ENCODE assay signal across 2 cellular contexts in the genomic region with DNA sequence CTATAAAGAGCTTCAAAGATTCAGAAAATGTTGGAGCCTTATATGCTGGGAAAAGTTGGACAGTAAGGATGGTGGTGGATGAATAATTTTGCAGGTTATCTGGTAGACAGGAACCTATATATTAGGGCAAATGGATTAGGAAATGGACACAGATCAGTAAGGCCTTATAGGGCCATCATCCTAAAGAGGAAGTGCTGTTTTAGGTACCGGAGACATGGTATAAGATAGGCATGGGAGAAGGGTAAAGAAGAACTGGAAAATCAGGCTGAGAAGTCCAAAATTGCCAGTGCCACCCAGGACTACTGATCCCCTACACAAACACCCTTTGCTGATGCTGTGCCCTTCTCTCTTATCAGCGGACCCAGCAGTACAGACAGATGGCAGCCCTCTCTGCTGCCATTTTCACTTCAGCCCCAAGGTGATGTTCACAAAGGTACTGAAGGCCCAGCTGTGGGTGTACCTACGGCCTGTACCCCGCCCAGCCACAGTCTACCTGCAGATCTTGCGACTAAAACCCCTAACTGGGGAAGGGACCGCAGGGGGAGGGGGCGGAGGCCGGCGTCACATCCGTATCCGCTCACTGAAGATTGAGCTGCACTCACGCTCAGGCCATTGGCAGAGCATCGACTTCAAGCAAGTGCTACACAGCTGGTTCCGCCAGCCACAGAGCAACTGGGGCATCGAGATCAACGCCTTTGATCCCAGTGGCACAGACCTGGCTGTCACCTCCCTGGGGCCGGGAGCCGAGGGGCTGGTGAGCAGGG.
TF ChIP-seq lines count a peak whose summit lies in the region.

No MANE protein-coding gene starts in this region.

TF ChIP-seq in GM23338, 12 proteins besides CTCF, POLR2A, EP300 and RAD21 (continues in another document):
- TF ChIP-seq, protein P1, sequence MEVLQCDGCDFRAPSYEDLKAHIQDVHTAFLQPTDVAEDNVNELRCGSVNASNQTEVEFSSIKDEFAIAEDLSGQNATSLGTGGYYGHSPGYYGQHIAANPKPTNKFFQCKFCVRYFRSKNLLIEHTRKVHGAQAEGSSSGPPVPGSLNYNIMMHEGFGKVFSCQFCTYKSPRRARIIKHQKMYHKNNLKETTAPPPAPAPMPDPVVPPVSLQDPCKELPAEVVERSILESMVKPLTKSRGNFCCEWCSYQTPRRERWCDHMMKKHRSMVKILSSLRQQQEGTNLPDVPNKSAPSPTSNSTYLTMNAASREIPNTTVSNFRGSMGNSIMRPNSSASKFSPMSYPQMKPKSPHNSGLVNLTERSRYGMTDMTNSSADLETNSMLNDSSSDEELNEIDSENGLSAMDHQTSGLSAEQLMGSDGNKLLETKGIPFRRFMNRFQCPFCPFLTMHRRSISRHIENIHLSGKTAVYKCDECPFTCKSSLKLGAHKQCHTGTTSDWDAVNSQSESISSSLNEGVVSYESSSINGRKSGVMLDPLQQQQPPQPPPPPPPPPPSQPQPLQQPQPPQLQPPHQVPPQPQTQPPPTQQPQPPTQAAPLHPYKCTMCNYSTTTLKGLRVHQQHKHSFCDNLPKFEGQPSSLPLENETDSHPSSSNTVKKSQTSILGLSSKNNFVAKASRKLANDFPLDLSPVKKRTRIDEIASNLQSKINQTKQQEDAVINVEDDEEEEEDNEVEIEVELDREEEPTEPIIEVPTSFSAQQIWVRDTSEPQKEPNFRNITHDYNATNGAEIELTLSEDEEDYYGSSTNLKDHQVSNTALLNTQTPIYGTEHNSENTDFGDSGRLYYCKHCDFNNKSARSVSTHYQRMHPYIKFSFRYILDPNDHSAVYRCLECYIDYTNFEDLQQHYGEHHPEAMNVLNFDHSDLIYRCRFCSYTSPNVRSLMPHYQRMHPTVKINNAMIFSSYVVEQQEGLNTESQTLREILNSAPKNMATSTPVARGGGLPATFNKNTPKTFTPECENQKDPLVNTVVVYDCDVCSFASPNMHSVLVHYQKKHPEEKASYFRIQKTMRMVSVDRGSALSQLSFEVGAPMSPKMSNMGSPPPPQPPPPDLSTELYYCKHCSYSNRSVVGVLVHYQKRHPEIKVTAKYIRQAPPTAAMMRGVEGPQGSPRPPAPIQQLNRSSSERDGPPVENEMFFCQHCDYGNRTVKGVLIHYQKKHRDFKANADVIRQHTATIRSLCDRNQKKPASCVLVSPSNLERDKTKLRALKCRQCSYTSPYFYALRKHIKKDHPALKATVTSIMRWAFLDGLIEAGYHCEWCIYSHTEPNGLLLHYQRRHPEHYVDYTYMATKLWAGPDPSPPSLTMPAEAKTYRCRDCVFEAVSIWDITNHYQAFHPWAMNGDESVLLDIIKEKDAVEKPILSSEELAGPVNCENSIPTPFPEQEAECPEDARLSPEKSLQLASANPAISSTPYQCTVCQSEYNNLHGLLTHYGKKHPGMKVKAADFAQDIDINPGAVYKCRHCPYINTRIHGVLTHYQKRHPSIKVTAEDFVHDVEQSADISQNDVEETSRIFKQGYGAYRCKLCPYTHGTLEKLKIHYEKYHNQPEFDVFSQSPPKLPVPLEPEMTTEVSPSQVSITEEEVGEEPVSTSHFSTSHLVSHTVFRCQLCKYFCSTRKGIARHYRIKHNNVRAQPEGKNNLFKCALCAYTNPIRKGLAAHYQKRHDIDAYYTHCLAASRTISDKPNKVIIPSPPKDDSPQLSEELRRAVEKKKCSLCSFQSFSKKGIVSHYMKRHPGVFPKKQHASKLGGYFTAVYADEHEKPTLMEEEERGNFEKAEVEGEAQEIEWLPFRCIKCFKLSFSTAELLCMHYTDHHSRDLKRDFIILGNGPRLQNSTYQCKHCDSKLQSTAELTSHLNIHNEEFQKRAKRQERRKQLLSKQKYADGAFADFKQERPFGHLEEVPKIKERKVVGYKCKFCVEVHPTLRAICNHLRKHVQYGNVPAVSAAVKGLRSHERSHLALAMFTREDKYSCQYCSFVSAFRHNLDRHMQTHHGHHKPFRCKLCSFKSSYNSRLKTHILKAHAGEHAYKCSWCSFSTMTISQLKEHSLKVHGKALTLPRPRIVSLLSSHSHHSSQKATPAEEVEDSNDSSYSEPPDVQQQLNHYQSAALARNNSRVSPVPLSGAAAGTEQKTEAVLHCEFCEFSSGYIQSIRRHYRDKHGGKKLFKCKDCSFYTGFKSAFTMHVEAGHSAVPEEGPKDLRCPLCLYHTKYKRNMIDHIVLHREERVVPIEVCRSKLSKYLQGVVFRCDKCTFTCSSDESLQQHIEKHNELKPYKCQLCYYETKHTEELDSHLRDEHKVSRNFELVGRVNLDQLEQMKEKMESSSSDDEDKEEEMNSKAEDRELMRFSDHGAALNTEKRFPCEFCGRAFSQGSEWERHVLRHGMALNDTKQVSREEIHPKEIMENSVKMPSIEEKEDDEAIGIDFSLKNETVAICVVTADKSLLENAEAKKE (CRISPR knock-in tag; IDR thresholded peaks at IDR 0.05), result no peak
- TF ChIP-seq CREB1 (CRISPR knock-in tag; IDR thresholded peaks at IDR 0.05; ENCODE audit: low read depth) (no peak), POLR2AphosphoS5 (IDR thresholded peaks at IDR 0.05; ENCODE audit: low read depth) (no peak), ZNF331 (CRISPR knock-in tag; IDR thresholded peaks at IDR 0.05; ENCODE audit: low read depth) (no peak), JUNB (IDR thresholded peaks at IDR 0.05; ENCODE audit: unreplicated experiment) (no peak), EZH2phosphoT487 (IDR thresholded peaks at IDR 0.05; ENCODE audit: unreplicated experiment) (no peak), NANOG (IDR thresholded peaks at IDR 0.05; ENCODE audit: borderline replicate concordance) (no peak)
- TF ChIP-seq, protein P2, sequence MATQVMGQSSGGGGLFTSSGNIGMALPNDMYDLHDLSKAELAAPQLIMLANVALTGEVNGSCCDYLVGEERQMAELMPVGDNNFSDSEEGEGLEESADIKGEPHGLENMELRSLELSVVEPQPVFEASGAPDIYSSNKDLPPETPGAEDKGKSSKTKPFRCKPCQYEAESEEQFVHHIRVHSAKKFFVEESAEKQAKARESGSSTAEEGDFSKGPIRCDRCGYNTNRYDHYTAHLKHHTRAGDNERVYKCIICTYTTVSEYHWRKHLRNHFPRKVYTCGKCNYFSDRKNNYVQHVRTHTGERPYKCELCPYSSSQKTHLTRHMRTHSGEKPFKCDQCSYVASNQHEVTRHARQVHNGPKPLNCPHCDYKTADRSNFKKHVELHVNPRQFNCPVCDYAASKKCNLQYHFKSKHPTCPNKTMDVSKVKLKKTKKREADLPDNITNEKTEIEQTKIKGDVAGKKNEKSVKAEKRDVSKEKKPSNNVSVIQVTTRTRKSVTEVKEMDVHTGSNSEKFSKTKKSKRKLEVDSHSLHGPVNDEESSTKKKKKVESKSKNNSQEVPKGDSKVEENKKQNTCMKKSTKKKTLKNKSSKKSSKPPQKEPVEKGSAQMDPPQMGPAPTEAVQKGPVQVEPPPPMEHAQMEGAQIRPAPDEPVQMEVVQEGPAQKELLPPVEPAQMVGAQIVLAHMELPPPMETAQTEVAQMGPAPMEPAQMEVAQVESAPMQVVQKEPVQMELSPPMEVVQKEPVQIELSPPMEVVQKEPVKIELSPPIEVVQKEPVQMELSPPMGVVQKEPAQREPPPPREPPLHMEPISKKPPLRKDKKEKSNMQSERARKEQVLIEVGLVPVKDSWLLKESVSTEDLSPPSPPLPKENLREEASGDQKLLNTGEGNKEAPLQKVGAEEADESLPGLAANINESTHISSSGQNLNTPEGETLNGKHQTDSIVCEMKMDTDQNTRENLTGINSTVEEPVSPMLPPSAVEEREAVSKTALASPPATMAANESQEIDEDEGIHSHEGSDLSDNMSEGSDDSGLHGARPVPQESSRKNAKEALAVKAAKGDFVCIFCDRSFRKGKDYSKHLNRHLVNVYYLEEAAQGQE (IDR thresholded peaks at IDR 0.05; ENCODE audit: unreplicated experiment), result no peak

TF ChIP-seq in K562, 482 proteins besides CTCF, POLR2A, EP300 and RAD21:
- TF ChIP-seq SPI1 (IDR thresholded peaks at IDR 0.05; ENCODE audit: borderline replicate concordance, low read depth, low read length) (peak; percentile 66; the same call in 1 of the 2 replicates), POLR2G (IDR thresholded peaks at IDR 0.05; ENCODE audit: low read depth, low read length) (peak; percentile 60), POLR2AphosphoS2 (IDR thresholded peaks at IDR 0.05; ENCODE audit: low read length) (peak; percentile 31; the same call in 1 of the 2 replicates), ETS2 (tag; IDR thresholded peaks at IDR 0.05; ENCODE audit: borderline replicate concordance, poor library complexity, severe bottlenecking) (no peak), RBM15 (IDR thresholded peaks at IDR 0.05; ENCODE audit: insufficient read depth, low read length) (no peak)
TF ChIP-seq in K562: peak in this region for 3.
